Comparison of ENCODE assay signal across 1 cellular context in the genomic region with DNA sequence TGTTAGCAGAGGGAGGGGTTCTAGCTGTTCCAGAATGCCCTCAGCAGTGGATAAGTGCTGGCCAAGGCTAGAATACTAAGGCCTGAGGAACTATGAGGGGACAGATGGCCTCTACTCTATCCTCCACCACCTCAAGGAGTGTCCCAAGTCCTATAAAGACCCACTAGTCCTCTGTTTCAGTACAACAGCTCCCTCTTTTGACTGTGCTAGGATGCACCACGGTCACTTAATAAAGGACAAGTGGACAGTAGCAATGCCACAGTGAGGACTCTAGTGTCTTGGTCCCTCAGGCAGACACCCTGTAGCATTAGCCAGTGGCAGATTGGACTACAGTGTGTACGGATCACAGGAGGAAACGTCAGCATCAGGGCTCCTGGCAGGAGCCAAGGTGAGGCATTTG.
TF ChIP-seq lines count a peak whose summit lies in the region.

No MANE protein-coding gene starts in this region.

TF ChIP-seq in WTC11, 78 proteins besides CTCF, POLR2A, EP300 and RAD21 (continued from another document):
- no peak for TF ChIP-seq E2F5 (CRISPR knock-in tag; IDR thresholded peaks at IDR 0.05)
- no peak for TF ChIP-seq CREB1 (CRISPR knock-in tag; IDR thresholded peaks at IDR 0.05)
- no peak for TF ChIP-seq ZNF232 (CRISPR knock-in tag; IDR thresholded peaks at IDR 0.05)
- TF ChIP-seq ZMAT4 (CRISPR knock-in tag; IDR thresholded peaks at IDR 0.05): no peak
- TF ChIP-seq ARID4B (CRISPR knock-in tag; IDR thresholded peaks at IDR 0.05; ENCODE audit: borderline replicate concordance): no peak
- TF ChIP-seq SMAD4 (CRISPR knock-in tag; IDR thresholded peaks at IDR 0.05): no peak
- no peak for TF ChIP-seq NR1H2 (CRISPR knock-in tag; IDR thresholded peaks at IDR 0.05)
- TF ChIP-seq, protein P1, sequence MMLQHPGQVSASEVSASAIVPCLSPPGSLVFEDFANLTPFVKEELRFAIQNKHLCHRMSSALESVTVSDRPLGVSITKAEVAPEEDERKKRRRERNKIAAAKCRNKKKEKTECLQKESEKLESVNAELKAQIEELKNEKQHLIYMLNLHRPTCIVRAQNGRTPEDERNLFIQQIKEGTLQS (CRISPR knock-in tag; conservative IDR thresholded peaks at IDR 0.05): no peak
- no peak for TF ChIP-seq GABPB1 (CRISPR knock-in tag; IDR thresholded peaks at IDR 0.05)
- no peak for TF ChIP-seq OVOL2 (CRISPR knock-in tag; IDR thresholded peaks at IDR 0.05; ENCODE audit: borderline replicate concordance)
- no peak for TF ChIP-seq ZNF396 (CRISPR knock-in tag; IDR thresholded peaks at IDR 0.05; ENCODE audit: borderline replicate concordance)
- TF ChIP-seq ATF2 (CRISPR knock-in tag; IDR thresholded peaks at IDR 0.05; ENCODE audit: borderline replicate concordance, low read depth): no peak
